Comparison of ENCODE assay signal across 18 cellular contexts in the genomic region with DNA sequence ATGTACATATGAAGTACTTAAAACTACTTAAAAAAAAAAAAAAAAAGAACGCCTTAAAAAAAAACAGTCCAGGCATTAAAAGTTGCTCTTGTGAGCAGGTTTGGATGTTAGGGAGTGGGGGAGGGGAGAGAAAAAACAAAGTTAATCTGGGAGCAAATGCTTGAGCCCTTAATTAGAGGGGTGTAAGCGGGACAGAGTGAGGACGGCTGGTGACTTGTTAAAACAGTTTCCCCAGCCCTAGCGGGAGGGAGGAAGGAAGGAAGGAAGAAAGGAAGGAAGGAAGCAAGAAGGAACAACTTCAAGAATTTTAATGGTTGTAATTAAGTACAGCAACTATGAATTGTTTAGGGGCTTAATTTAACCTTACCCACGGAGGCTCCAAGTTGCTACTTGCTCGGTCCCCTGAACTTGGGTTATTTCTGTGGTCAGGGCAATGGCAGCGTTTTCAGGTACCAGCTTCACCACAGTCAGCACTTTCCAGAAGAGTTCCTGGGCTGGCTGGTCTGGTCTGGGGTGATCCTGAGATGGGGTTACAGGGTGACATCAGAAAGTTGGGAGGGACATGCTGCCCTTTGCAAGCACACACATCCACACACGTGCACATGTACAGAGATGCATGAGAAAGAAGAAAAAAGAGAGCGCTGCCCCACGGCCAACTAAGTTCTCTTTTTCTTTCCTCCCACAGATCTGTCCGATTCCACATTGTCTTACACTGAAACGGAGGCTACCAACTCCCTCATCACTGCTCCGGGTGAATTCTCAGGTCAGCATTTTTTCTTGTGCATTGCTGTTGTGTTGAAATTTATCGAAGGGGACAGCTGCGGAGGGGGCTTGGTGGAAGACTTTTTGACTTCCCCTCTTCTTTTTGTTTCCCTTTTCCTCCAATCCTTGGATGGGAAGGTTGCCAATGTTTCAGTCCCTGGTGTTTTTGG. TPM values are rescaled to one million over a fixed set of nuclear protein-coding genes. Genes with fewer than 3 reads are reported as not detected.
DNase-seq lines count a peak whose midpoint lies in the region; ATAC-seq, FAIRE-seq and TF ChIP-seq lines count a peak whose summit lies in the region.
"Had no signal": no experiment of that assay in that cellular context is flagged by ENCODE, and none has a peak within 500 bp of the region (broad histone marks: within the 10 kb centered on the region; RNA-seq: fewer than 3 reads in every experiment).

No MANE protein-coding gene starts in this region.

- CTCF ChIA-PET in K562 (lab: Yijun Ruan, JAX; ENCODE audit: low intra/inter-chr PET ratio): interaction anchor here (0.7 kb wide), 1 partner anchor 85 kb away, joined by 3 read pairs; no protein-coding TSS in a partner anchor

- intact Hi-C loops in K562 (cut with micrococcal nuclease): no loop called here
- intact Hi-C loops in lower lobe of right lung (cut with DNase I): no loop called here
- intact Hi-C loops in transverse colon (cut with DNase I; ENCODE audit: low total_unique reads): loop anchor here (5.0 kb wide), 1 partner anchor 56 kb away; no protein-coding TSS in a partner anchor

- FAIRE-seq in K562 (lab: Jason Lieb, UNC): no peak

- BruUV-seq in K562 (replicated peaks; lab: Mats Ljungman, UMichigan): no TSS peak

- DNase-seq in KBM-7 (peak; percentile 61), K562 (ENCODE audit: extremely low read depth in 1 of 4, low spot score in 3 of 4) (no peak), lower lobe of right lung (no peak), transverse colon (no peak), HK-2 (ENCODE audit: unreplicated experiment) (no peak)
- no peak for DNase-seq in activated T-cell treated with anti-CD3 and anti-CD28 coated beads, Interleukin-2, amount 50 U/mL, for 24 hours
- DNase-seq: activated CD4-positive, CD25-positive, alpha-beta regulatory T cell treated with anti-CD3 and anti-CD28 coated beads, Interleukin-2, amount 50 U/mL, for 72 hours; activated gamma-delta T cell; CD4-positive, alpha-beta T cell; colonic mucosa; DMS79 treated with DMSO at 0.1 percent for 48 hours; NCI-H1417 treated with DMSO at 0.1 percent for 48 hours; NCI-H2227 treated with DMSO at 0.1 percent for 48 hours; SHP77 treated with DMSO at 0.1 percent for 48 hours; stimulated activated CD4-positive, alpha-beta T cell treated with anti-CD3 and anti-CD28 coated beads, Interleukin-4, amount 100 ng/mL, for 4 hours; T-helper 2 cell had no signal

- 72% methylated on average over 14 of the region's 15 CpGs for WGBS in K562 (ENCODE audit: insufficient coverage, low coverage, missing lambda C conversion rate)
- WGBS in transverse colon (ENCODE audit: low coverage in 1 of 2), 2 donors: 72 to 74% methylated on average over 11 to 15 of the region's 15 CpGs

- no peaks in the 10 kb centered on the region for H3K27me3 ChIP-seq in K562 (ENCODE audit: control insufficient read depth in 2 of 2, insufficient read depth in 2 of 2, low read length in 2 of 2)
- H3K27me3 ChIP-seq in lower lobe of right lung (ENCODE audit: low read depth): no peaks in the 10 kb centered on the region
- H3K27me3 ChIP-seq in transverse colon: no peaks in the 10 kb centered on the region
- H3K27me3 ChIP-seq: colonic mucosa had no signal

- no peak for ATAC-seq in K562
- no peak for ATAC-seq in lower lobe of right lung
- ATAC-seq in HG03025 (IDR thresholded peaks at IDR 0.05; ENCODE audit: low FRiP score, unreplicated experiment): no peak

- POLR2A ChIA-PET in K562 (lab: Yijun Ruan, JAX): no interaction called here

- H3K4me1 ChIP-seq in K562 (replicated peaks in 1 of 2; ENCODE audit: control insufficient read depth in 2 of 2, insufficient read depth in 2 of 2, low read length in 2 of 2) (peaks cover 28 to 29% of the 10 kb centered on the region in 2 experiments; a peak in 4 of 5 replicates), lower lobe of right lung (peaks cover 75% of the 10 kb centered on the region), transverse colon (peaks cover 12 to 39% (median 22%) of the 10 kb centered on the region in 4 donors)
- H3K4me1 ChIP-seq: colonic mucosa had no signal

- in situ Hi-C loops in KBM-7 (cut with MboI; ENCODE audit: low pct_unique_long_range_greater_than_20kb, low sequenced_read_pairs) (no loop called here), K562 (cut with MboI) (no loop called here), transverse colon (cut with MboI; ENCODE audit: low pct_ligation_motif_present in 1 of 4, low pct_unique_long_range_greater_than_20kb in 1 of 4, low sequenced_read_pairs in 3 of 4) (no loop called here)

- H3K27ac Mint-ChIP-seq in activated T-cell treated with anti-CD3 and anti-CD28 coated beads, Interleukin-2, amount 50 U/mL, for 24 hours: no peak overlapping the region
- H3K27ac Mint-ChIP-seq: CD4-positive, alpha-beta T cell; memory B cell had no signal

- peaks cover 4% of the 10 kb centered on the region for H3K27me3 Mint-ChIP-seq in activated T-cell treated with anti-CD3 and anti-CD28 coated beads, Interleukin-2, amount 50 U/mL, for 24 hours
- H3K27me3 Mint-ChIP-seq: CD4-positive, alpha-beta T cell had no signal

- no peak overlapping the region for H3K4me2 ChIP-seq in K562 (ENCODE audit: insufficient read depth, low read length)

- H3K4me1 Mint-ChIP-seq in activated T-cell treated with anti-CD3 and anti-CD28 coated beads, Interleukin-2, amount 50 U/mL, for 24 hours (ENCODE audit: low read depth): peaks cover 5% of the 10 kb centered on the region

- no peaks in the 10 kb centered on the region for H3K9me1 ChIP-seq in K562 (ENCODE audit: control insufficient read depth, insufficient read depth, low read length)

- H3K4me3 ChIP-seq in K562: no peak overlapping the region
- peak overlapping the region; percentile 13 for H3K4me3 ChIP-seq in lower lobe of right lung
- no peak overlapping the region for H3K4me3 ChIP-seq in transverse colon
- H3K4me3 ChIP-seq: colonic mucosa had no signal

- TF ChIP-seq EP300 in K562 (IDR thresholded peaks at IDR 0.05; ENCODE audit: low read length) (no peak), transverse colon (IDR thresholded peaks at IDR 0.05; ENCODE audit: low read depth) (no peak)

- no peak overlapping the region for H3K4me3 Mint-ChIP-seq in activated T-cell treated with anti-CD3 and anti-CD28 coated beads, Interleukin-2, amount 50 U/mL, for 24 hours
- H3K4me3 Mint-ChIP-seq: CD4-positive, alpha-beta T cell; memory B cell had no signal

- H4K20me1 ChIP-seq in K562 (replicated peaks; ENCODE audit: control insufficient read depth, insufficient read depth, low read length): peaks cover 8% of the 10 kb centered on the region; the same call in 1 of the 2 replicates

- TF ChIP-seq POLR2A in K562 (conservative IDR thresholded peaks at IDR 0.05): no peak
- TF ChIP-seq POLR2A in transverse colon (IDR thresholded peaks at IDR 0.05): no peak

- no peak overlapping the region for H3K27ac ChIP-seq in K562 (ENCODE audit: extremely low read depth, low read depth, low read length)
- H3K27ac ChIP-seq in lower lobe of right lung: peak overlapping the region; percentile 49
- peak overlapping the region in 3 of 4 donors; percentile 44 to 69 (median 62) for H3K27ac ChIP-seq in transverse colon
- H3K27ac ChIP-seq: colonic mucosa had no signal

- no peak for TF ChIP-seq RAD21 in K562 (CRISPR knock-in tag; conservative IDR thresholded peaks at IDR 0.05 in 1 of 2, IDR thresholded peaks at IDR 0.05 in 1 of 2)

- TF ChIP-seq CTCF in K562 (IDR thresholded peaks at IDR 0.05 in 2 of 3, conservative IDR thresholded peaks at IDR 0.05 in 1 of 3; ENCODE audit: insufficient read depth in 2 of 3, low read depth in 1 of 3, low read length in 3 of 3) (no peak), lower lobe of right lung (IDR thresholded peaks at IDR 0.05) (no peak), transverse colon (IDR thresholded peaks at IDR 0.05) (no peak)

- H3K79me2 ChIP-seq in K562 (ENCODE audit: control insufficient read depth, insufficient read depth, low read length): peaks cover 25% of the 10 kb centered on the region

- H3K9me3 Mint-ChIP-seq in activated T-cell treated with anti-CD3 and anti-CD28 coated beads, Interleukin-2, amount 50 U/mL, for 24 hours: no peaks in the 10 kb centered on the region
- H3K9me3 Mint-ChIP-seq: CD4-positive, alpha-beta T cell; memory B cell had no signal

- H2AFZ ChIP-seq in K562 (ENCODE audit: low read depth, low read length): no peak overlapping the region

- no peak overlapping the region for H3K9ac ChIP-seq in K562 (ENCODE audit: insufficient read depth in 1 of 2, low read depth in 2 of 2, low read length in 2 of 2)

- H3K36me3 ChIP-seq in K562 (ENCODE audit: control insufficient read depth, insufficient read depth, low read length) (peaks cover 65% of the 10 kb centered on the region), lower lobe of right lung (peaks cover 44% of the 10 kb centered on the region), transverse colon (no peaks in the 10 kb centered on the region)
- H3K36me3 ChIP-seq: colonic mucosa had no signal

- H3K9me3 ChIP-seq in K562 (replicated peaks; ENCODE audit: control insufficient read depth, insufficient read depth, low read depth, low read length) (no peaks in the 10 kb centered on the region), lower lobe of right lung (no peaks in the 10 kb centered on the region), transverse colon (no peaks in the 10 kb centered on the region)
- H3K9me3 ChIP-seq: colonic mucosa had no signal

- no peaks in the 10 kb centered on the region for H3K36me3 Mint-ChIP-seq in activated T-cell treated with anti-CD3 and anti-CD28 coated beads, Interleukin-2, amount 50 U/mL, for 24 hours (ENCODE audit: low read depth)
- H3K36me3 Mint-ChIP-seq: memory B cell had no signal

TF ChIP-seq in K562, 482 proteins besides CTCF, POLR2A, EP300 and RAD21 (continues in another document):
- peak; percentile 35; the same call in 1 of the 2 replicates for TF ChIP-seq C11orf30 (IDR thresholded peaks at IDR 0.05; ENCODE audit: low read depth)

RNA-seq across cellular contexts. Expression of a gene that starts 14.0 kb away (rescaled TPM):
- 54.6 and 73.2 TPM in 2 replicates for total RNA-seq in K562 (2011; cell fraction: chromatin; rRNA removed; ENCODE audit: low replicate concordance)
- total RNA-seq in K562 (2011; cell fraction: nucleolus; rRNA removed): 34.3 and 36.4 TPM in 2 replicates
- 49.6 and 69.7 TPM in 2 replicates for total RNA-seq in K562 (2011; cell fraction: nucleoplasm; rRNA removed)
- total RNA-seq in K562 (2014; rRNA removed) (11.3 and 14.5 TPM in 2 replicates), K562 (2014; rRNA removed; fragmentation: Illumina TruSeq; extraction: Trizol) (1.7 and 2.5 TPM in 2 replicates), K562 (2015; rRNA removed; fragmentation: Illumina TruSeq; extraction: Trizol) (3.7 and 4.1 TPM in 2 replicates), K562 (2021) (14.2 and 15.5 TPM in 2 replicates), lower lobe of right lung (159 TPM), transverse colon (100 to 1,000 TPM in 1 of 4 donors, 10 to 100 TPM in 1, 1 to 10 TPM in 2; 6.7 to 214 (median 9.3) TPM)
- polyA plus RNA-seq in K562 (2011; rRNA removed) (5.3 and 9.2 TPM in 2 replicates), K562 (2014; fragmentation: Illumina TruSeq; extraction: Trizol) (1.1 and 1.4 TPM in 2 replicates), K562 (2014; fragmentation: Nextera tagmentation; extraction: Ambion mirVana) (under 1 TPM; 0.10 to 0.13 TPM), K562 (2014; rRNA removed) (4.6 and 6.9 TPM in 2 replicates)
- 4.6 and 10.2 TPM in 2 replicates for polyA plus RNA-seq in K562 (2011; cell fraction: cytosol; rRNA removed)
- polyA plus RNA-seq in K562 (2011; cell fraction: nucleus; rRNA removed): 10.8 and 14.0 TPM in 2 replicates
- polyA plus RNA-seq in K562 (2012): 7.4 and 21.2 TPM in 2 replicates
- 7.7 and 9.1 TPM in 2 replicates for polyA minus RNA-seq in K562 (2011; rRNA and poly(A)+ RNA removed)
- 12.8 and 25.8 TPM in 2 replicates for polyA minus RNA-seq in K562 (2011; cell fraction: cytosol; rRNA and poly(A)+ RNA removed)
- polyA minus RNA-seq in K562 (2011; cell fraction: nucleus; rRNA and poly(A)+ RNA removed): 13.9 and 32.1 TPM in 2 replicates
